ENCODE assay signal across 1 cellular context in the genomic region with DNA sequence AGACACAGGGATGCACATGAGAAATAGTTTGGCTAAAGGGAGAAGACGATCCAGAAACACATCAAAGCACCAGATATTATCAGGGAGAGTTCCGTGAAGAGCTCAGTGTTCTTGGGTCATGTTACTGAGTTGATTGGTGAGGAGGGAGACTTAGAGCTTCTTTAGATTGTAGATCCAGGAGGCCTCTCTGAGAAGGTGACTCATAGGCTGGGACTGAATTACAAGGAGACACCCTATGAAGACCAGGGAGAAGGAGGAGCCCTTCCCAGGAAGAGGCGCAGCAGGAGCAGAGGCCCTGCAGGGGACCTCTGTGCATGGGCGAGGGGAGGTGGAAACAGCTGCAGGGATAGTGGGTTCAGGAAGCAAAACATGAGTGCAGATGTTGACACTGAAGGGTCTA.
TF ChIP-seq lines count a peak whose summit lies in the region.

No MANE protein-coding gene starts in this region.

TF ChIP-seq in WTC11, 78 proteins besides CTCF, POLR2A, EP300 and RAD21 (continued from another document):
- TF ChIP-seq EMX1 (CRISPR knock-in tag; IDR thresholded peaks at IDR 0.05), result no peak
- TF ChIP-seq, protein P1, sequence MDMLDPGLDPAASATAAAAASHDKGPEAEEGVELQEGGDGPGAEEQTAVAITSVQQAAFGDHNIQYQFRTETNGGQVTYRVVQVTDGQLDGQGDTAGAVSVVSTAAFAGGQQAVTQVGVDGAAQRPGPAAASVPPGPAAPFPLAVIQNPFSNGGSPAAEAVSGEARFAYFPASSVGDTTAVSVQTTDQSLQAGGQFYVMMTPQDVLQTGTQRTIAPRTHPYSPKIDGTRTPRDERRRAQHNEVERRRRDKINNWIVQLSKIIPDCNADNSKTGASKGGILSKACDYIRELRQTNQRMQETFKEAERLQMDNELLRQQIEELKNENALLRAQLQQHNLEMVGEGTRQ (CRISPR knock-in tag; IDR thresholded peaks at IDR 0.05), result no peak
- TF ChIP-seq, protein P2, sequence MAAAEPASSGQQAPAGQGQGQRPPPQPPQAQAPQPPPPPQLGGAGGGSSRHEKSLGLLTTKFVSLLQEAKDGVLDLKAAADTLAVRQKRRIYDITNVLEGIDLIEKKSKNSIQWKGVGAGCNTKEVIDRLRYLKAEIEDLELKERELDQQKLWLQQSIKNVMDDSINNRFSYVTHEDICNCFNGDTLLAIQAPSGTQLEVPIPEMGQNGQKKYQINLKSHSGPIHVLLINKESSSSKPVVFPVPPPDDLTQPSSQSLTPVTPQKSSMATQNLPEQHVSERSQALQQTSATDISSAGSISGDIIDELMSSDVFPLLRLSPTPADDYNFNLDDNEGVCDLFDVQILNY (CRISPR knock-in tag; IDR thresholded peaks at IDR 0.05), result no peak
- TF ChIP-seq, protein P3, sequence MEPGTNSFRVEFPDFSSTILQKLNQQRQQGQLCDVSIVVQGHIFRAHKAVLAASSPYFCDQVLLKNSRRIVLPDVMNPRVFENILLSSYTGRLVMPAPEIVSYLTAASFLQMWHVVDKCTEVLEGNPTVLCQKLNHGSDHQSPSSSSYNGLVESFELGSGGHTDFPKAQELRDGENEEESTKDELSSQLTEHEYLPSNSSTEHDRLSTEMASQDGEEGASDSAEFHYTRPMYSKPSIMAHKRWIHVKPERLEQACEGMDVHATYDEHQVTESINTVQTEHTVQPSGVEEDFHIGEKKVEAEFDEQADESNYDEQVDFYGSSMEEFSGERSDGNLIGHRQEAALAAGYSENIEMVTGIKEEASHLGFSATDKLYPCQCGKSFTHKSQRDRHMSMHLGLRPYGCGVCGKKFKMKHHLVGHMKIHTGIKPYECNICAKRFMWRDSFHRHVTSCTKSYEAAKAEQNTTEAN (CRISPR knock-in tag; IDR thresholded peaks at IDR 0.05), result no peak
